ENCODE assay signal across 24 cellular contexts in the genomic region with DNA sequence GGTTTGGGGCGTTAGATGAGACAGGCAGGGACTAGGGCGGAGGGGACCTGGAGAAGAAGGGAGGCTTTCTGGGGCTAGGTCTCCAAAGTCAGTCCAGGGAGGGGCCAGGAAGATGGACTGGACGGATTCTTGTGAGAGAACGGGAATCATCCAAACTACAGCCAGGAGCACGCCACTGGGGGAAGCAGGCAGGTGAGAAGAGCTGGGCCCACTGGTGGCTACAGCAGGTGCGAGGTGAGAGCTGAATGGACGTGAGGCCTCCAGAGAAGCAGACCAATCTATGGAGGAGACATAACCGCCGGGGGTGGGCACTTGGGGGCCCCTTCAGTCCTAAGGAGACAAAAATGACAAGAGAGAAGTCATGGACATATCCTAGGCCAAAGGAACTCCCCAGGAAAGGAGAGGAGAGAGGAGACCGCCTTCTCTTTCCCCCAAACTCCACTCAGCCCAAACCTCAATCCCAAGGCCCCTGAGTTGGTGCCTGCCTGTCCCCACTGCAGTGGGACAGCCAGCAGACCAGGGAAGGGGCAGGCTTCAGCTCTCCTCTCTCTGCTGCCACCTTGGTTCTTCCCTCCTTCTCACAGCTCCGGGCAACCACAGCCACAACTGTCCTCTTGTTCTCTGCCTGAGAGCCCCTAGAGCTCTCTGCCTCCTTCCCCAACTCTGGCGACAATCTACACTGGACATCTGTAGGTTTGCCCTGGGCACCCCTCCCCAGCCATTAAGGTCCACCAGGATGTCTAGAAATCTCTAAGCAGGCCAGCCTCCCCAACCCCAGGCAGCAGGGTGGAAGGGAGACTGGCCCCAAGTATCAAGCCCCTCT. TPM values are rescaled to one million over a fixed set of nuclear protein-coding genes. Genes with fewer than 3 reads are reported as not detected.
"Had no signal": no experiment of that assay in that cellular context is flagged by ENCODE, and none has a peak within 500 bp of the region (broad histone marks: within the 10 kb centered on the region; RNA-seq: fewer than 3 reads in every experiment).

No MANE protein-coding gene starts in this region.

- H3K9me3 ChIP-seq: colonic mucosa, esophagus squamous epithelium, neutrophil, thyroid gland, upper lobe of left lung had no signal

- DNase-seq: colonic mucosa; effector memory CD8-positive, alpha-beta T cell; erythroblast; esophagus squamous epithelium; foreskin melanocyte; kidney; natural killer cell; stimulated activated CD4-positive, alpha-beta T cell treated with anti-CD3 and anti-CD28 coated beads, Interleukin-12 subunit alpha, Interleukin-12 subunit beta, amount 100 ng/mL, for 4 hours; stimulated activated CD4-positive, alpha-beta T cell treated with anti-CD3 and anti-CD28 coated beads, Interleukin-1b, Interleukin-23, amount 100 ng/mL, for 48 hours; stimulated activated CD4-positive, alpha-beta T cell treated with anti-CD3 and anti-CD28 coated beads, Interleukin-4, amount 100 ng/mL, for 1 hour; stimulated activated CD8-positive, alpha-beta memory T cell treated with anti-CD3 and anti-CD28 coated beads, Interleukin-4, amount 100 ng/mL, for 48 hours; stimulated activated naive CD4-positive, alpha-beta T cell; stimulated activated naive CD8-positive, alpha-beta T cell treated with anti-CD3 and anti-CD28 coated beads, Interleukin-15, amount 100 ng/mL, for 72 hours; thyroid gland; upper lobe of left lung had no signal

- ATAC-seq: effector memory CD8-positive, alpha-beta T cell; left lobe of liver; natural killer cell; sciatic nerve; stimulated activated naive CD8-positive, alpha-beta T cell treated with anti-CD3 and anti-CD28 coated beads, Interleukin-15, amount 100 ng/mL, for 72 hours had no signal

- H3K4me2 ChIP-seq: smooth muscle cell had no signal

- H3K79me2 ChIP-seq: parathyroid adenoma had no signal

- H3K27ac Mint-ChIP-seq: effector memory CD8-positive, alpha-beta T cell; memory B cell; natural killer cell; progenitor cell of endocrine pancreas had no signal

- H3K4me3 Mint-ChIP-seq: effector memory CD8-positive, alpha-beta T cell; memory B cell; natural killer cell; stimulated activated naive CD8-positive, alpha-beta T cell treated with anti-CD3 and anti-CD28 coated beads, Interleukin-15, amount 100 ng/mL, for 72 hours had no signal

- H3K36me3 ChIP-seq: colonic mucosa, esophagus squamous epithelium, neutrophil, thyroid gland, upper lobe of left lung had no signal

- H3K9me3 Mint-ChIP-seq: effector memory CD8-positive, alpha-beta T cell; memory B cell; natural killer cell; stimulated activated naive CD8-positive, alpha-beta T cell treated with anti-CD3 and anti-CD28 coated beads, Interleukin-15, amount 100 ng/mL, for 72 hours had no signal

- H3K36me3 Mint-ChIP-seq: memory B cell, natural killer cell had no signal

- H3K27me3 ChIP-seq: colonic mucosa, esophagus squamous epithelium, thyroid gland, upper lobe of left lung had no signal

- H3K4me1 Mint-ChIP-seq: memory B cell, natural killer cell had no signal

- H3K9ac ChIP-seq: parathyroid adenoma had no signal

- H3K4me1 ChIP-seq: colonic mucosa, esophagus squamous epithelium, thyroid gland, upper lobe of left lung had no signal

- H2AFZ ChIP-seq: parathyroid adenoma had no signal

- H3K27ac ChIP-seq: colonic mucosa, esophagus squamous epithelium, neutrophil, parathyroid adenoma, thyroid gland, upper lobe of left lung had no signal

- H3K4me3 ChIP-seq: colonic mucosa, esophagus squamous epithelium, lung, smooth muscle cell, thyroid gland, upper lobe of left lung had no signal

RNA-seq across cellular contexts. Expression of a gene that starts 7.0 kb away (rescaled TPM):
- total RNA-seq: mononuclear cell had no signal
